ENCODE assay signal across 18 cellular contexts in the genomic region with DNA sequence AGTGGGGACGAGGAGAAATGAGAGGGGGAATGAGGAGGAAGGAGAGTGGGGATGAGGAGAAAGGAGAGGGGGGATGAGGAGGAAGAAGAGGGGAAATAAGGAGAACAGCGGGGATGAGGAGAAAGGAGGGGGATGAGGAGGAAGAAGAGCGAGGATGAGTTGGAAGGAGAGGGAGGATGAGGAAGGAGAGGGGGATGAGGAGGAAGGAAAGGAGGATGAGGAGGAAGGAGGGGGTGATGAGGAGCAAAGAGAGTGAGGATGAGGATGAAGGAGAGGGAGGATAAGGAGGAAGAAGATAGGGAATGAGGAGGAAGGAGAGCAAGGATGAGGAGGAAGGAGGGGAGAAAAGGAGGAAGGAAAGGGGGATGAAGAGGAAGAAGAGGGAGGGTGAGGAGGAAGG. TPM values are rescaled to one million over a fixed set of nuclear protein-coding genes. Genes with fewer than 3 reads are reported as not detected.
DNase-seq lines count a peak whose midpoint lies in the region; TF ChIP-seq lines count a peak whose summit lies in the region.
"Had no signal": no experiment of that assay in that cellular context is flagged by ENCODE, and none has a peak within 500 bp of the region (broad histone marks: within the 10 kb centered on the region; RNA-seq: fewer than 3 reads in every experiment).

No MANE protein-coding gene starts in this region.

- H2BK20ac ChIP-seq in H9 (ENCODE audit: low read depth, low read length, poor library complexity, severe bottlenecking) = no peak overlapping the region

- H3K23me2 ChIP-seq in H9 (ENCODE audit: insufficient read length, low read depth, low read length, poor library complexity, severe bottlenecking) = no peaks in the 10 kb centered on the region

- H3K36me3 ChIP-seq in HEK293 (ENCODE audit: control insufficient read depth in 2 of 2, insufficient read depth in 1 of 2, low read length in 2 of 2) (no peaks in the 10 kb centered on the region; a peak in 1 of 3 replicates), osteoblast (ENCODE audit: insufficient read depth, low read length) (no peaks in the 10 kb centered on the region)
- H3K36me3 ChIP-seq: BLaER1 treated with 17β-estradiol and CSF1 and Interleukin-3, amounts not matched to agents 10 nM and 100 nM had no signal

- no peak overlapping the region for H4K91ac ChIP-seq in H9 (ENCODE audit: insufficient read length, low read depth, low read length)

- H2BK15ac ChIP-seq in H9 (ENCODE audit: low read depth, low read length) = no peak overlapping the region

- H3K36me3 Mint-ChIP-seq in H9 (ENCODE audit: insufficient read depth in 1 of 3, low read depth in 3 of 3) = no peaks in the 10 kb centered on the region
- H3K36me3 Mint-ChIP-seq: CD8-positive, alpha-beta T cell had no signal

- no peak overlapping the region for H3K4me3 ChIP-seq in HEK293 (ENCODE audit: low read depth, low read length)
- H3K4me3 ChIP-seq in osteoblast (ENCODE audit: insufficient read depth, low read length) = no peak overlapping the region
- H3K4me3 ChIP-seq: A549; BLaER1 treated with 17β-estradiol and CSF1 and Interleukin-3, amounts not matched to agents 10 nM and 100 nM had no signal

- no peak overlapping the region for H2BK5ac ChIP-seq in H9 (ENCODE audit: insufficient read length, low read length)

- no peak overlapping the region for H3K56ac ChIP-seq in H9 (ENCODE audit: insufficient read length, low read depth, low read length)

- no peak for DNase-seq in H9
- DNase-seq in osteoblast (ENCODE audit: insufficient read length, low spot score, missing footprints) = peak; percentile 1
- DNase-seq in mucosa of gallbladder (ENCODE audit: low spot score) = no peak
- DNase-seq in kidney glomerular epithelial cell (lab: John Stamatoyannopoulos, UW) = no peak
- no peak for DNase-seq in A172 (ENCODE audit: low spot score)
- DNase-seq: 8988T; AML-193; Caco-2; Calu3; CD4-positive, alpha-beta T cell; CD8-positive, alpha-beta T cell; DMS79 treated with DMSO at 0.1 percent for 48 hours; GF-D8 had no signal

- no peak overlapping the region for H3K4me2 ChIP-seq in H9 (ENCODE audit: insufficient read depth, insufficient read length, low read length)
- no peak overlapping the region for H3K4me2 ChIP-seq in osteoblast (ENCODE audit: insufficient read depth, low read length)
- H3K4me2 ChIP-seq: A549; BLaER1 treated with 17β-estradiol and CSF1 and Interleukin-3, amounts not matched to agents 10 nM and 100 nM had no signal

- no peaks in the 10 kb centered on the region for H3K79me1 ChIP-seq in H9 (ENCODE audit: insufficient read depth, low read depth, low read length, poor library complexity, severe bottlenecking)

- no peak overlapping the region for H3K4ac ChIP-seq in H9 (ENCODE audit: low read depth, low read length)

- H2AFZ ChIP-seq in H9 (ENCODE audit: low read length) (no peak overlapping the region), osteoblast (ENCODE audit: low read length) (no peak overlapping the region)

- no peak overlapping the region for H2BK120ac ChIP-seq in H9 (ENCODE audit: low read depth, low read length, poor library complexity, severe bottlenecking)

- H2AK5ac ChIP-seq in H9 (ENCODE audit: insufficient read length, low read length) = no peak overlapping the region

- H4K5ac ChIP-seq in H9 (ENCODE audit: insufficient read length, low read depth, low read length) = no peak overlapping the region

- H3K27ac Mint-ChIP-seq in H9 = no peak overlapping the region
- H3K27ac Mint-ChIP-seq: B cell; CD4-positive, alpha-beta T cell; CD8-positive, alpha-beta T cell had no signal

- no peak overlapping the region for H2BK12ac ChIP-seq in H9 (ENCODE audit: insufficient read length, low read depth, low read length)

- H3K79me2 ChIP-seq in H9 (ENCODE audit: insufficient read depth, low read length) (no peaks in the 10 kb centered on the region), osteoblast (ENCODE audit: insufficient read depth, low read length) (no peaks in the 10 kb centered on the region)

- H3K4me1 Mint-ChIP-seq in H9 = peaks cover 10 to 14% of the 10 kb centered on the region in 2 experiments
- H3K4me1 Mint-ChIP-seq: B cell had no signal

- peaks cover 36% of the 10 kb centered on the region for H3K27me3 Mint-ChIP-seq in H9 (ENCODE audit: low read depth)

- H3K9ac ChIP-seq in H9 (ENCODE audit: extremely low read depth, insufficient read length, low read length) = no peak overlapping the region
- H3K9ac ChIP-seq: BLaER1 treated with 17β-estradiol and CSF1 and Interleukin-3, amounts not matched to agents 10 nM and 100 nM had no signal

- no peak overlapping the region for H3T11ph ChIP-seq in H9 (ENCODE audit: low read length)

- H3K9me3 ChIP-seq in H9 (ENCODE audit: control insufficient read depth, low read depth, low read length) (no peaks in the 10 kb centered on the region), HEK293 (ENCODE audit: control insufficient read depth, insufficient read depth, low read depth, low read length) (no peaks in the 10 kb centered on the region), osteoblast (ENCODE audit: low read depth, low read length) (no peaks in the 10 kb centered on the region)
- H3K9me3 ChIP-seq: A549; BLaER1 treated with 17β-estradiol and CSF1 and Interleukin-3, amounts not matched to agents 10 nM and 100 nM; Caco-2 had no signal

- H3K27ac ChIP-seq in H9 (ENCODE audit: insufficient read length, low read depth, low read length) (no peak overlapping the region), HEK293 (ENCODE audit: extremely low read depth, low read depth, low read length) (no peak overlapping the region), osteoblast (ENCODE audit: low read depth, low read length) (no peak overlapping the region)
- H3K27ac ChIP-seq: A549; BLaER1 treated with 17β-estradiol and CSF1 and Interleukin-3, amounts not matched to agents 10 nM and 100 nM; C4-2B had no signal

- no peak for TF ChIP-seq CTCF in H9 (conservative IDR thresholded peaks at IDR 0.05)
- TF ChIP-seq CTCF in HEK293 (tag by site-specific recombination; IDR thresholded peaks at IDR 0.05) = no peak
- no peak for TF ChIP-seq CTCF in osteoblast (IDR thresholded peaks at IDR 0.05; ENCODE audit: extremely low read depth, low read depth, low read length)

- peak overlapping the region; percentile 55 for H3K23ac ChIP-seq in H9 (ENCODE audit: insufficient read length, low read depth, low read length)

- POLR2A ChIA-PET in HEK293 (lab: Yijun Ruan, JAX) = no interaction called here

- CTCF ChIA-PET in HEK293 (lab: Yijun Ruan, JAX) = no interaction called here

- no peak overlapping the region for H3K18ac ChIP-seq in H9 (ENCODE audit: insufficient read length, low read depth, low read length)

- no peak overlapping the region for H3K14ac ChIP-seq in H9 (ENCODE audit: insufficient read depth, low read length)

- H3K4me1 ChIP-seq in H9 (ENCODE audit: insufficient read depth, low read length) (no peaks in the 10 kb centered on the region; the same call in 1 of the 2 replicates), HEK293 (ENCODE audit: control insufficient read depth, insufficient read depth, low read length) (no peaks in the 10 kb centered on the region), osteoblast (ENCODE audit: insufficient read depth, low read length) (no peaks in the 10 kb centered on the region)
- H3K4me1 ChIP-seq: A549; BLaER1 treated with 17β-estradiol and CSF1 and Interleukin-3, amounts not matched to agents 10 nM and 100 nM; Caco-2 had no signal

- H3K4me3 Mint-ChIP-seq in H9 = no peak overlapping the region
- H3K4me3 Mint-ChIP-seq: B cell; CD4-positive, alpha-beta T cell; CD8-positive, alpha-beta T cell had no signal

- 100% methylated on average over 3 of the region's 3 CpGs for WGBS in H9 (ENCODE audit: extremely low coverage, insufficient read length, low lambda C conversion rate)

- H4K20me1 ChIP-seq in H9 (ENCODE audit: control insufficient read depth, insufficient read depth, insufficient read length) (no peaks in the 10 kb centered on the region), osteoblast (ENCODE audit: insufficient read depth, low read length) (no peaks in the 10 kb centered on the region)

- no peaks in the 10 kb centered on the region; a peak in 3 of 5 replicates for H3K9me3 Mint-ChIP-seq in H9
- H3K9me3 Mint-ChIP-seq: CD4-positive, alpha-beta T cell; CD8-positive, alpha-beta T cell had no signal

- H3K27me3 ChIP-seq in H9 (ENCODE audit: insufficient read depth, low read length) (no peaks in the 10 kb centered on the region), osteoblast (ENCODE audit: insufficient read depth, low read length) (no peaks in the 10 kb centered on the region)

- H4K8ac ChIP-seq in H9 (replicated peaks; ENCODE audit: insufficient read length, low read depth, low read length) = no peak overlapping the region

TF ChIP-seq in HEK293, 187 proteins besides CTCF, POLR2A, EP300 and RAD21 (continues in another document):
- TF ChIP-seq ZNF248 (tag by site-specific recombination; IDR thresholded peaks at IDR 0.05) (peak; percentile 46; the same call in 1 of the 2 replicates), ZNF529 (tag by site-specific recombination; IDR thresholded peaks at IDR 0.05; ENCODE audit: insufficient replicate concordance) (no peak), HOXC10 (CRISPR knock-in tag; IDR thresholded peaks at IDR 0.05) (no peak), ZNF341 (tag by site-specific recombination; IDR thresholded peaks at IDR 0.05; ENCODE audit: low read depth) (no peak), ZNF473 (tag by site-specific recombination; IDR thresholded peaks at IDR 0.05) (peak; percentile 83), ZNF239 (tag by site-specific recombination; IDR thresholded peaks at IDR 0.05) (no peak), YY2 (tag by site-specific recombination; IDR thresholded peaks at IDR 0.05) (no peak), ZNF621 (tag by site-specific recombination; IDR thresholded peaks at IDR 0.05) (peak; percentile 71; the same call in 1 of the 2 replicates), MZF1 (tag by site-specific recombination; IDR thresholded peaks at IDR 0.05; ENCODE audit: borderline replicate concordance) (no peak), RBAK (tag by site-specific recombination; IDR thresholded peaks at IDR 0.05) (no peak), IKZF3 (tag by site-specific recombination; IDR thresholded peaks at IDR 0.05) (no peak)

RNA-seq across cellular contexts. Expression of gene VSTM2B, which starts 14.0 kb away (rescaled TPM):
- total RNA-seq in H9 (2021) (0.29 and 0.31 TPM in 2 replicates), osteoblast (not detected in 2 replicates), mucosa of gallbladder (0.17 TPM)
- total RNA-seq in A172 (2014; rRNA removed; shearing (Covaris generic)) = not detected in 2 replicates
- total RNA-seq: B cell; Caco-2; Calu3; CD4-positive, alpha-beta T cell; CD8-positive, alpha-beta T cell had no signal
